In the genomic region with DNA sequence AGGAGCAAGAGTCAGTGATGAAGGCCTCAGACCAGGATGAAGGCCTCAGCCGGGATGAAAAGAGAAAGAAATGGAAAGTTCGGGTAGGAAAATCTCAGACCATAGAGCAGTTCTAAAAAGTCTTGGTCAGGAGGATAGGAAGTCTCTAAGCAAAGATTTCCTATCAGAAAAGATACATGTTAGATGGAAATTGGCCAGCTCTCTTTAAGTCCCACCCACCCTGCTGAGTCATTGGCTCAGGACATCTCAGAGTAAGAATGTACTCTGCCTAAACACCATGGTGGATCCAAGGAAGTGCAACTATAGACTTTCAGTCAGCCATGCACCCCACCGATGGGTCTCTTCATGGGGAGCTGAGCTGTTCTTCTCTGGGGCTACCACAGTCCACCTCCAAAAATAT, we compare ENCODE assay signal across 23 cellular contexts. TPM values are rescaled to one million over a fixed set of nuclear protein-coding genes. Genes with fewer than 3 reads are reported as not detected.
DNase-seq lines count a peak whose midpoint lies in the region; ATAC-seq, FAIRE-seq and TF ChIP-seq lines count a peak whose summit lies in the region.
"Had no signal": no experiment of that assay in that cellular context is flagged by ENCODE, and none has a peak within 500 bp of the region (broad histone marks: within the 10 kb centered on the region; RNA-seq: fewer than 3 reads in every experiment).

No MANE protein-coding gene starts in this region.

- H3K27ac ChIP-seq in GM23248 = no peak overlapping the region
- H3K27ac ChIP-seq in astrocyte (ENCODE audit: low read depth, low read length) = no peak overlapping the region
- H3K27ac ChIP-seq: pancreas had no signal

- TF ChIP-seq POLR2A in NB4 (IDR thresholded peaks at IDR 0.05; ENCODE audit: extremely low read depth, insufficient read length) = no peak

- in situ Hi-C loops in GM23248 (cut with MboI) = no loop called here

- H3K9me3 ChIP-seq in GM23248 (ENCODE audit: low read depth) (no peaks in the 10 kb centered on the region), astrocyte (ENCODE audit: insufficient read depth, low read depth, low read length) (no peaks in the 10 kb centered on the region)
- H3K9me3 ChIP-seq: pancreas had no signal

- no peaks in the 10 kb centered on the region for H3K9me2 ChIP-seq in GM23248 (ENCODE audit: insufficient read depth)

- no peaks in the 10 kb centered on the region for H3K4me1 ChIP-seq in GM23248 (ENCODE audit: insufficient read depth)
- H3K4me1 ChIP-seq in astrocyte (ENCODE audit: insufficient read depth, low read length) = no peaks in the 10 kb centered on the region
- H3K4me1 ChIP-seq: pancreas had no signal

- no peak for ATAC-seq in HG02973 (IDR thresholded peaks at IDR 0.05; ENCODE audit: unreplicated experiment)
- ATAC-seq in stimulated activated effector memory CD8-positive, alpha-beta T cell treated with anti-CD3 and anti-CD28 coated beads, Interleukin-12 subunit alpha, Interleukin-12 subunit beta, amount 100 ng/mL, for 72 hours = no peak
- no peak for ATAC-seq in HG02885 (IDR thresholded peaks at IDR 0.05; ENCODE audit: poor library complexity, unreplicated experiment)
- ATAC-seq: esophagus mucosa; naive thymus-derived CD4-positive, alpha-beta T cell; pancreas; stimulated activated naive CD8-positive, alpha-beta T cell treated with anti-CD3 and anti-CD28 coated beads, Interleukin-15, Interleukin-2, amounts not matched to agents 100 U/mL and 50 U/mL, for 24 hours had no signal

- TF ChIP-seq CTCF in NB4 (IDR thresholded peaks at IDR 0.05; ENCODE audit: low read depth, low read length) (no peak), astrocyte (IDR thresholded peaks at IDR 0.05; ENCODE audit: insufficient read depth, low read depth, low read length) (no peak), nephron progenitor cell (IDR thresholded peaks at IDR 0.05) (no peak)

- H3K36me3 ChIP-seq in GM23248 (ENCODE audit: low read depth) = no peaks in the 10 kb centered on the region
- no peaks in the 10 kb centered on the region for H3K36me3 ChIP-seq in astrocyte (ENCODE audit: insufficient read depth, low read length)
- H3K36me3 ChIP-seq: pancreas had no signal

- no peak for FAIRE-seq in astrocyte (lab: Jason Lieb, UNC)
- FAIRE-seq: keratinocyte, pancreas had no signal

- H3K4me1 Mint-ChIP-seq in astrocyte (ENCODE audit: low read depth, unreplicated experiment) (no peaks in the 10 kb centered on the region), nephron progenitor cell (no peaks in the 10 kb centered on the region)
- no peaks in the 10 kb centered on the region for H3K4me1 Mint-ChIP-seq in stimulated activated effector memory CD8-positive, alpha-beta T cell treated with anti-CD3 and anti-CD28 coated beads, Interleukin-12 subunit alpha, Interleukin-12 subunit beta, amount 100 ng/mL, for 72 hours
- H3K4me1 Mint-ChIP-seq: CD4-positive, alpha-beta memory T cell; naive thymus-derived CD4-positive, alpha-beta T cell had no signal

- H3K4me3 Mint-ChIP-seq in astrocyte (ENCODE audit: unreplicated experiment) (no peak overlapping the region), nephron progenitor cell (no peak overlapping the region)
- no peak overlapping the region for H3K4me3 Mint-ChIP-seq in stimulated activated effector memory CD8-positive, alpha-beta T cell treated with anti-CD3 and anti-CD28 coated beads, Interleukin-12 subunit alpha, Interleukin-12 subunit beta, amount 100 ng/mL, for 72 hours
- H3K4me3 Mint-ChIP-seq: CD4-positive, alpha-beta memory T cell; naive thymus-derived CD4-positive, alpha-beta T cell had no signal

- DNase-seq in GM23248 = peak; percentile 53
- peak; percentile 11 for DNase-seq in NB4 (ENCODE audit: low read depth)
- peak; percentile 4 for DNase-seq in astrocyte (ENCODE audit: low read depth)
- DNase-seq in fibroblast of the conjunctiva (ENCODE audit: low read depth) = peak; percentile 2
- DNase-seq in nephron progenitor cell = no peak
- no peak for DNase-seq in stimulated activated effector memory CD8-positive, alpha-beta T cell treated with anti-CD3 and anti-CD28 coated beads, Interleukin-12 subunit alpha, Interleukin-12 subunit beta, amount 100 ng/mL, for 72 hours (ENCODE audit: low spot score in 2 of 2)
- DNase-seq: CD4-positive, alpha-beta memory T cell; DMS79 treated with DMSO at 0.1 percent for 48 hours; hypothalamus; naive thymus-derived CD4-positive, alpha-beta T cell; NCI-H1417; NCI-H2171; NCI-H526 treated with DMSO at 0.1 percent for 48 hours; pancreas; stimulated activated CD4-positive, alpha-beta T cell treated with anti-CD3 and anti-CD28 coated beads, Interleukin-1b, Interleukin-23, amount 100 ng/mL, for 48 hours; stimulated activated naive CD8-positive, alpha-beta T cell treated with anti-CD3 and anti-CD28 coated beads, Interleukin-15, Interleukin-2, amounts not matched to agents 100 U/mL and 50 U/mL, for 24 hours; T-helper 2 cell had no signal

- H3F3A ChIP-seq in GM23248 (ENCODE audit: insufficient read depth) = no peaks in the 10 kb centered on the region

- H3K4me2 ChIP-seq in GM23248 (ENCODE audit: unreplicated experiment) = no peak overlapping the region
- no peak overlapping the region for H3K4me2 ChIP-seq in astrocyte (ENCODE audit: low read length)

- H3K79me2 ChIP-seq in GM23248 (ENCODE audit: insufficient read depth) = no peaks in the 10 kb centered on the region
- H3K79me2 ChIP-seq in astrocyte (ENCODE audit: insufficient read depth, low read length) = no peaks in the 10 kb centered on the region

- no peak overlapping the region for H3K27ac Mint-ChIP-seq in astrocyte (ENCODE audit: unreplicated experiment)
- H3K27ac Mint-ChIP-seq in nephron progenitor cell = no peak overlapping the region
- no peak overlapping the region for H3K27ac Mint-ChIP-seq in stimulated activated effector memory CD8-positive, alpha-beta T cell treated with anti-CD3 and anti-CD28 coated beads, Interleukin-12 subunit alpha, Interleukin-12 subunit beta, amount 100 ng/mL, for 72 hours
- H3K27ac Mint-ChIP-seq: CD4-positive, alpha-beta memory T cell had no signal

- no peak overlapping the region for H2AFZ ChIP-seq in GM23248
- H2AFZ ChIP-seq in astrocyte (ENCODE audit: low read depth, low read length) = no peak overlapping the region

- no peaks in the 10 kb centered on the region for H3K27me3 ChIP-seq in GM23248 (replicated peaks; ENCODE audit: insufficient read depth)
- H3K27me3 ChIP-seq in astrocyte (ENCODE audit: insufficient read depth, low read length) = no peaks in the 10 kb centered on the region
- H3K27me3 ChIP-seq: pancreas had no signal

- H4K20me1 ChIP-seq in GM23248 (ENCODE audit: insufficient read depth) = no peaks in the 10 kb centered on the region
- H4K20me1 ChIP-seq in astrocyte (ENCODE audit: insufficient read depth, low read length) = no peaks in the 10 kb centered on the region

- WGBS in GM23248 (ENCODE audit: low coverage in 1 of 2, low lambda C conversion rate in 2 of 2, missing lambda C conversion rate in 2 of 2), 2 experiments = 38 to 56% methylated on average over 3 of the region's 3 CpGs

- no peak overlapping the region for H3K4me3 ChIP-seq in GM23248
- H3K4me3 ChIP-seq in NB4 (ENCODE audit: low read depth, low read length) = no peak overlapping the region
- no peak overlapping the region for H3K4me3 ChIP-seq in astrocyte (ENCODE audit: insufficient read depth, low read depth, low read length)
- H3K4me3 ChIP-seq: pancreas had no signal

- H3K9me3 Mint-ChIP-seq in astrocyte (ENCODE audit: unreplicated experiment) (no peaks in the 10 kb centered on the region), nephron progenitor cell (no peaks in the 10 kb centered on the region)
- H3K9me3 Mint-ChIP-seq in stimulated activated effector memory CD8-positive, alpha-beta T cell treated with anti-CD3 and anti-CD28 coated beads, Interleukin-12 subunit alpha, Interleukin-12 subunit beta, amount 100 ng/mL, for 72 hours = no peaks in the 10 kb centered on the region

- H3K9ac ChIP-seq in GM23248 = no peak overlapping the region
- no peak overlapping the region for H3K9ac ChIP-seq in astrocyte (ENCODE audit: low read length)

- H3K36me3 Mint-ChIP-seq in astrocyte (ENCODE audit: low read depth, unreplicated experiment) (no peaks in the 10 kb centered on the region), nephron progenitor cell (ENCODE audit: low read depth) (no peaks in the 10 kb centered on the region)
- H3K36me3 Mint-ChIP-seq in stimulated activated effector memory CD8-positive, alpha-beta T cell treated with anti-CD3 and anti-CD28 coated beads, Interleukin-12 subunit alpha, Interleukin-12 subunit beta, amount 100 ng/mL, for 72 hours = no peaks in the 10 kb centered on the region
- H3K36me3 Mint-ChIP-seq: CD4-positive, alpha-beta memory T cell had no signal

- H3K27me3 Mint-ChIP-seq in astrocyte (ENCODE audit: low read depth, unreplicated experiment) (no peaks in the 10 kb centered on the region), nephron progenitor cell (ENCODE audit: low read depth, poor library complexity) (peaks cover 8% of the 10 kb centered on the region)

RNA-seq across cellular contexts. Expression of a gene that starts 4.4 kb away (rescaled TPM):
- not detected in 2 replicates for total RNA-seq in GM23248 (2014; rRNA removed; shearing (Covaris generic))
- not detected in 2 replicates for polyA plus RNA-seq in GM23248 (2016; fragmentation: Nextera tagmentation; extraction: Ambion mirVana)
- not detected in 2 replicates for total RNA-seq in astrocyte
- total RNA-seq: cardiac septum; CD4-positive, alpha-beta memory T cell; esophagus mucosa; lung microvascular endothelial cell; naive thymus-derived CD4-positive, alpha-beta T cell; pancreas had no signal
- polyA plus RNA-seq: CD4-positive, alpha-beta memory T cell; keratinocyte; naive thymus-derived CD4-positive, alpha-beta T cell; pancreas had no signal

RNA-seq across cellular contexts. Expression of a gene that starts 10.1 kb away (rescaled TPM):
- total RNA-seq in GM23248 (2014; rRNA removed; shearing (Covaris generic)) = not detected in 2 replicates
- not detected in 2 replicates for polyA plus RNA-seq in GM23248 (2016; fragmentation: Nextera tagmentation; extraction: Ambion mirVana)
- total RNA-seq in astrocyte = not detected in 2 replicates
- total RNA-seq: cardiac septum; CD4-positive, alpha-beta memory T cell; esophagus mucosa; lung microvascular endothelial cell; naive thymus-derived CD4-positive, alpha-beta T cell; pancreas had no signal
- polyA plus RNA-seq: CD4-positive, alpha-beta memory T cell; keratinocyte; naive thymus-derived CD4-positive, alpha-beta T cell; pancreas had no signal

RNA-seq across cellular contexts. Expression of a gene that starts 30.3 kb away (rescaled TPM):
- not detected in 2 replicates for total RNA-seq in GM23248 (2014; rRNA removed; shearing (Covaris generic))
- not detected in 2 replicates for polyA plus RNA-seq in GM23248 (2016; fragmentation: Nextera tagmentation; extraction: Ambion mirVana)
- total RNA-seq in astrocyte = not detected in 2 replicates
- total RNA-seq: cardiac septum; CD4-positive, alpha-beta memory T cell; esophagus mucosa; lung microvascular endothelial cell; naive thymus-derived CD4-positive, alpha-beta T cell; pancreas had no signal
- polyA plus RNA-seq: CD4-positive, alpha-beta memory T cell; keratinocyte; naive thymus-derived CD4-positive, alpha-beta T cell; pancreas had no signal

RNA-seq across cellular contexts. Expression of a gene that starts 51.1 kb away (rescaled TPM):
- not detected in 2 replicates for total RNA-seq in GM23248 (2014; rRNA removed; shearing (Covaris generic))
- polyA plus RNA-seq in GM23248 (2016; fragmentation: Nextera tagmentation; extraction: Ambion mirVana) = not detected in 2 replicates
- total RNA-seq in astrocyte = not detected in 2 replicates
- total RNA-seq: cardiac septum; CD4-positive, alpha-beta memory T cell; esophagus mucosa; lung microvascular endothelial cell; naive thymus-derived CD4-positive, alpha-beta T cell; pancreas had no signal
- polyA plus RNA-seq: CD4-positive, alpha-beta memory T cell; keratinocyte; naive thymus-derived CD4-positive, alpha-beta T cell; pancreas had no signal

Comparison
In these comparisons a context has a peak if more than half of its experiments do, and no peak if none do; other contexts are left out.
1. DNase-seq: peak in GM23248 (single experiment), NB4 (single experiment), astrocyte (single experiment) and fibroblast of the conjunctiva (single experiment); none in nephron progenitor cell (single experiment) and stimulated activated effector memory CD8-positive, alpha-beta T cell treated with anti-CD3 and anti-CD28 coated beads, Interleukin-12 subunit alpha, Interleukin-12 subunit beta, amount 100 ng/mL, for 72 hours (0 of 2).